29 cellular contexts compared by ENCODE assay signal in the genomic region with DNA sequence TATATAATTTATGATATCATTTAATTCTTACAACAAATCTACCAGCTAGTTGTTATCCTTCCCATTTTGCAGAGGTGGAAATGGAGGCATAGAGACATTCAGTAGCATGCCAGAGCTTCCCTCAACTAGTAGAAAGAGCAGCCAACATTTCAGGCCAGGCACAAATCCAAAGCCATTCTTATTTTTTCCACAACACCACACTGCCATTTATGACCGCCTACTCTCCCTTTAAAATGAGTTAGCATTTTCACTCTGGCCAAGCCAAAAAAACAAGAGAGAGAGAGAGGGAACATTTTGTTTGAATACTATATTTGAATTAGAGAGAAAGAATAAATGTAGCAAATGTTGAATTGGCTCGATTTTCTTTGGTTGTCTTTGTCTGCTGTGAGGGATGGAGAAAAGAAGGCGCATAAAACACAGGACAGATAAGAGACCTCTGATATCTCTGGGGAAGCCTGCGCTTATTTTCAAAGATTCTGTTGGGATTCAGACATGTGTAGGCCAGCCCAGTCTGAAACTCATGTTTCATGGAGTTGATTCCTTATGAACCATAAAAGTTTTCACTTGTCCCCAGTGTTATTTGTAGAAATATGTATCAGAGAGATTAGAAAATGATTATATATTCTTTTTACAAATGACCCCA.
DNase-seq lines count a peak whose midpoint lies in the region; ATAC-seq, FAIRE-seq and TF ChIP-seq lines count a peak whose summit lies in the region.
"Had no signal": no experiment of that assay in that cellular context is flagged by ENCODE, and none has a peak within 500 bp of the region (broad histone marks: within the 10 kb centered on the region; RNA-seq: fewer than 3 reads in every experiment).

No MANE protein-coding gene starts in this region.

- H3K27ac ChIP-seq in astrocyte (ENCODE audit: low read depth, low read length): no peak overlapping the region
- peak overlapping the region; percentile 73 to 81 for H3K27ac ChIP-seq in thoracic aorta
- no peak overlapping the region for H3K27ac ChIP-seq in CD8-positive, alpha-beta memory T cell (ENCODE audit: low read depth, low read length)
- H3K27ac ChIP-seq: C4-2B, gastrocnemius medialis, psoas muscle, SK-N-MC, spleen, upper lobe of left lung had no signal

- no peaks in the 10 kb centered on the region for H3K27me3 Mint-ChIP-seq in astrocyte (ENCODE audit: low read depth, unreplicated experiment)
- peaks cover 0 to 1% of the 10 kb centered on the region in 2 donors for H3K27me3 Mint-ChIP-seq in CD8-positive, alpha-beta memory T cell
- H3K27me3 Mint-ChIP-seq: activated naive CD4-positive, alpha-beta T cell treated with anti-CD3 and anti-CD28 coated beads, Interleukin-2, amount 10 ng/mL, durations not matched to agents 7 days and 5 days had no signal

- H3K4me1 Mint-ChIP-seq in astrocyte (ENCODE audit: low read depth, unreplicated experiment): no peaks in the 10 kb centered on the region
- H3K4me1 Mint-ChIP-seq in CD8-positive, alpha-beta memory T cell: no peaks in the 10 kb centered on the region
- H3K4me1 Mint-ChIP-seq: activated naive CD4-positive, alpha-beta T cell treated with anti-CD3 and anti-CD28 coated beads, Interleukin-2, amount 10 ng/mL, durations not matched to agents 7 days and 5 days had no signal

- H3K36me3 Mint-ChIP-seq in astrocyte (ENCODE audit: low read depth, unreplicated experiment): no peaks in the 10 kb centered on the region
- peaks cover 0 to 31% (median 1%) of the 10 kb centered on the region in 3 donors for H3K36me3 Mint-ChIP-seq in CD8-positive, alpha-beta memory T cell
- H3K36me3 Mint-ChIP-seq: activated naive CD4-positive, alpha-beta T cell treated with anti-CD3 and anti-CD28 coated beads, Interleukin-2, amount 10 ng/mL, durations not matched to agents 7 days and 5 days had no signal

- no peaks in the 10 kb centered on the region for H3K36me3 ChIP-seq in astrocyte (ENCODE audit: insufficient read depth, low read length)
- no peaks in the 10 kb centered on the region for H3K36me3 ChIP-seq in thoracic aorta
- H3K36me3 ChIP-seq in CD8-positive, alpha-beta memory T cell (ENCODE audit: insufficient read depth, low read length): no peaks in the 10 kb centered on the region
- H3K36me3 ChIP-seq: gastrocnemius medialis, spleen, upper lobe of left lung had no signal

- intact Hi-C loops in left cardiac atrium (cut with DNase I): no loop called here

- no peak overlapping the region for H2AFZ ChIP-seq in astrocyte (ENCODE audit: low read depth, low read length)

- H3K9me3 ChIP-seq in astrocyte (ENCODE audit: insufficient read depth, low read depth, low read length): no peaks in the 10 kb centered on the region
- H3K9me3 ChIP-seq in thoracic aorta: no peaks in the 10 kb centered on the region
- H3K9me3 ChIP-seq in CD8-positive, alpha-beta memory T cell (ENCODE audit: low read length): no peaks in the 10 kb centered on the region
- H3K9me3 ChIP-seq: gastrocnemius medialis, upper lobe of left lung had no signal

- H4K20me1 ChIP-seq in astrocyte (ENCODE audit: insufficient read depth, low read length): no peaks in the 10 kb centered on the region

- no peak overlapping the region for H3K4me3 Mint-ChIP-seq in astrocyte (ENCODE audit: unreplicated experiment)
- H3K4me3 Mint-ChIP-seq in CD8-positive, alpha-beta memory T cell: no peak overlapping the region
- H3K4me3 Mint-ChIP-seq: activated naive CD4-positive, alpha-beta T cell treated with anti-CD3 and anti-CD28 coated beads, Interleukin-2, amount 10 ng/mL, durations not matched to agents 7 days and 5 days; activated T-cell treated with anti-CD3 and anti-CD28 coated beads, Interleukin-2, amount 50 U/mL, for 72 hours had no signal

- H3K27me3 ChIP-seq in astrocyte (ENCODE audit: insufficient read depth, low read length): no peaks in the 10 kb centered on the region
- H3K27me3 ChIP-seq in thoracic aorta (replicated peaks; ENCODE audit: insufficient read depth): no peaks in the 10 kb centered on the region
- H3K27me3 ChIP-seq in CD8-positive, alpha-beta memory T cell (ENCODE audit: insufficient read depth, low read length, poor library complexity, severe bottlenecking): no peaks in the 10 kb centered on the region
- H3K27me3 ChIP-seq: gastrocnemius medialis, spleen, upper lobe of left lung had no signal

- H3K9ac ChIP-seq in astrocyte (ENCODE audit: low read length): no peak overlapping the region

- no peaks in the 10 kb centered on the region for H3K79me2 ChIP-seq in astrocyte (ENCODE audit: insufficient read depth, low read length)

- peaks cover 3% of the 10 kb centered on the region for H3K9me3 Mint-ChIP-seq in astrocyte (ENCODE audit: unreplicated experiment)
- H3K9me3 Mint-ChIP-seq in CD8-positive, alpha-beta memory T cell: peaks cover 3 to 21% (median 8%) of the 10 kb centered on the region in 5 donors

- no peak for TF ChIP-seq CTCF in astrocyte (IDR thresholded peaks at IDR 0.05; ENCODE audit: insufficient read depth, low read depth, low read length)
- TF ChIP-seq CTCF in thoracic aorta (IDR thresholded peaks at IDR 0.05): no peak

- DNase-seq in astrocyte (ENCODE audit: low read depth) (peak; percentile 50), left cardiac atrium (no peak), mucosa of gallbladder (ENCODE audit: low spot score) (peak; percentile 11), thoracic aorta (ENCODE audit: low spot score) (no peak), NCI-H2227 (lab: John Stamatoyannopoulos, UW; ENCODE audit: unreplicated experiment) (no peak), COR-L47 (lab: John Stamatoyannopoulos, UW) (no peak)
- no peak for DNase-seq in CD8-positive, alpha-beta memory T cell
- DNase-seq: activated CD4-positive, alpha-beta T cell treated with anti-CD3 and anti-CD28 coated beads for 48 hours; activated naive CD4-positive, alpha-beta T cell treated with anti-CD3 and anti-CD28 coated beads, Interleukin-2, amount 10 ng/mL, durations not matched to agents 7 days and 5 days; activated T-cell treated with anti-CD3 and anti-CD28 coated beads, Interleukin-2, amount 50 U/mL, for 72 hours; DMS 273 treated with DMSO at 0.1 percent for 48 hours; effector CD8-positive, alpha-beta T cell; gastrocnemius medialis; H7; NCI-H1436; NCI-H2171; NCI-H526 treated with DMSO at 0.1 percent for 48 hours; psoas muscle; spleen; stimulated activated CD4-positive, alpha-beta T cell treated with anti-CD3 and anti-CD28 coated beads, Interleukin-4, amount 100 ng/mL, for 24 hours; stimulated activated naive CD4-positive, alpha-beta T cell treated with Interleukin-2 at 50 U/mL for 16 hours; T-helper 2 cell; upper lobe of left lung had no signal

- H3K4me1 ChIP-seq in astrocyte (ENCODE audit: insufficient read depth, low read length) (no peaks in the 10 kb centered on the region), thoracic aorta (ENCODE audit: control insufficient read depth in 1 of 2, low read depth in 2 of 2) (peaks cover 10% of the 10 kb centered on the region in 2 donors)
- H3K4me1 ChIP-seq in CD8-positive, alpha-beta memory T cell (ENCODE audit: insufficient read depth, low read length): no peaks in the 10 kb centered on the region
- H3K4me1 ChIP-seq: gastrocnemius medialis, psoas muscle, spleen, upper lobe of left lung had no signal

- no peak overlapping the region for H3K27ac Mint-ChIP-seq in astrocyte (ENCODE audit: unreplicated experiment)
- no peak overlapping the region for H3K27ac Mint-ChIP-seq in CD8-positive, alpha-beta memory T cell
- H3K27ac Mint-ChIP-seq: activated naive CD4-positive, alpha-beta T cell treated with anti-CD3 and anti-CD28 coated beads, Interleukin-2, amount 10 ng/mL, durations not matched to agents 7 days and 5 days; activated T-cell treated with anti-CD3 and anti-CD28 coated beads, Interleukin-2, amount 50 U/mL, for 72 hours had no signal

- no peak for FAIRE-seq in astrocyte (lab: Jason Lieb, UNC)
- FAIRE-seq: G401.6, K562, RCC 7860 had no signal

- no peak overlapping the region for H3K4me2 ChIP-seq in astrocyte (ENCODE audit: low read length)

- CTCF ChIA-PET in CD8-positive, alpha-beta memory T cell (lab: Charles Lee): no interaction called here

- POLR2A ChIA-PET in CD8-positive, alpha-beta memory T cell (lab: Charles Lee): no interaction called here

- ATAC-seq in left cardiac atrium (peak; percentile 59 to 67), thoracic aorta (ENCODE audit: insufficient number of reproducible peaks, low FRiP score, low read depth) (no peak), HG03108 (IDR thresholded peaks at IDR 0.05; ENCODE audit: unreplicated experiment) (no peak)
- ATAC-seq: activated T-cell treated with anti-CD3 and anti-CD28 coated beads, Interleukin-2, amount 50 U/mL, for 72 hours; gastrocnemius medialis; K562; psoas muscle had no signal

- H3K4me3 ChIP-seq in astrocyte (ENCODE audit: insufficient read depth, low read depth, low read length): no peak overlapping the region
- H3K4me3 ChIP-seq in thoracic aorta: peak overlapping the region; percentile 25
- H3K4me3 ChIP-seq in CD8-positive, alpha-beta memory T cell (ENCODE audit: low read length): no peak overlapping the region
- H3K4me3 ChIP-seq: gastrocnemius medialis, K562, psoas muscle, SK-N-MC, spleen, upper lobe of left lung had no signal

Comparison
In these comparisons a context has a peak if more than half of its experiments do, and no peak if none do; other contexts are left out.
1. DNase-seq: peak in astrocyte (single experiment) and mucosa of gallbladder (single experiment); none in left cardiac atrium (single experiment), thoracic aorta (single experiment), NCI-H2227 (single experiment), CD8-positive, alpha-beta memory T cell (0 of 5) and COR-L47 (single experiment).
2. H3K27ac ChIP-seq: peak in thoracic aorta (2 of 2); none in astrocyte (single experiment) and CD8-positive, alpha-beta memory T cell (single experiment).
3. ATAC-seq: peak in left cardiac atrium (2 of 2); none in thoracic aorta (single experiment) and HG03108 (single experiment).